1 cellular context compared by ENCODE assay signal in genomic region chr14:89537911-89538310, GRCh38.
TF ChIP-seq lines count a peak whose summit lies in the region.

No MANE protein-coding gene starts in this region.

TF ChIP-seq in GM12878, 131 proteins besides CTCF, POLR2A, EP300 and RAD21 (continued from another document):
- TF ChIP-seq CBFB (IDR thresholded peaks at IDR 0.05; ENCODE audit: low read depth) (no peak), TARDBP (IDR thresholded peaks at IDR 0.05; ENCODE audit: borderline replicate concordance) (no peak), ZSCAN29 (IDR thresholded peaks at IDR 0.05) (no peak), BCL3 (IDR thresholded peaks at IDR 0.05; ENCODE audit: borderline replicate concordance, insufficient read depth, low read depth, low read length, poor library complexity, severe bottlenecking) (no peak)
